Comparison of ENCODE assay signal across 14 cellular contexts in genomic region chr6:118930680-118931079, GRCh38.
"Had no signal": no experiment of that assay in that cellular context is flagged by ENCODE, and none has a peak within 500 bp of the region (broad histone marks: within the 10 kb centered on the region; RNA-seq: fewer than 3 reads in every experiment).

No MANE protein-coding gene starts in this region.

- ATAC-seq: foreskin keratinocyte; natural killer cell treated with Interleukin-12 subunit alpha and Interleukin-12 subunit beta and Interleukin-15 and Interleukin-18, amount 100 ng/mL, for 72 hours had no signal

- H3K27me3 ChIP-seq: dorsolateral prefrontal cortex, foreskin keratinocyte, right atrium auricular region, suprapubic skin had no signal

- H3K4me3 ChIP-seq: dorsolateral prefrontal cortex, right atrium auricular region, suprapubic skin had no signal

- H3K9me3 ChIP-seq: right atrium auricular region, suprapubic skin had no signal

- H3K27ac ChIP-seq: dorsolateral prefrontal cortex, foreskin keratinocyte, right atrium auricular region, suprapubic skin had no signal

- DNase-seq: activated CD4-positive, CD25-positive, alpha-beta regulatory T cell treated with anti-CD3 and anti-CD28 coated beads, Interleukin-2, amount 50 U/mL, for 72 hours; activated naive CD8-positive, alpha-beta T cell treated with anti-CD3 and anti-CD28 coated beads for 36 hours; anterior cingulate cortex; dorsolateral prefrontal cortex; mesenchymal stem cell; posterior cingulate gyrus; small intestine; T-helper 1 cell; T1000; trophoblast cell had no signal
